ENCODE assay signal across 18 cellular contexts in genomic region chrX:1533083-1533482, GRCh38. TPM values are rescaled to one million over a fixed set of nuclear protein-coding genes. Genes with fewer than 3 reads are reported as not detected.
"Had no signal": no experiment of that assay in that cellular context is flagged by ENCODE, and none has a peak within 500 bp of the region (broad histone marks: within the 10 kb centered on the region; RNA-seq: fewer than 3 reads in every experiment).

No MANE protein-coding gene starts in this region.

- H3K9me3 ChIP-seq: adrenal gland, gastrocnemius medialis, ovary, right lobe of liver, upper lobe of left lung had no signal

- H3K27me3 Mint-ChIP-seq: activated T-helper 17 cell treated with anti-CD3 and anti-CD28 coated beads, Interleukin-2, amount 50 U/mL, for 72 hours; stimulated activated naive CD8-positive, alpha-beta T cell treated with anti-CD3 and anti-CD28 coated beads, Interleukin-15, amount 100 ng/mL, for 72 hours had no signal

- H3K27ac Mint-ChIP-seq: activated naive CD4-positive, alpha-beta T cell treated with anti-CD3 and anti-CD28 coated beads for 36 hours; activated T-helper 17 cell treated with anti-CD3 and anti-CD28 coated beads, Interleukin-2, amount 50 U/mL, for 72 hours; stimulated activated naive CD8-positive, alpha-beta T cell treated with anti-CD3 and anti-CD28 coated beads, Interleukin-15, amount 100 ng/mL, for 72 hours had no signal

- H3K9me3 Mint-ChIP-seq: activated naive CD4-positive, alpha-beta T cell treated with anti-CD3 and anti-CD28 coated beads for 36 hours; activated T-helper 17 cell treated with anti-CD3 and anti-CD28 coated beads, Interleukin-2, amount 50 U/mL, for 72 hours; stimulated activated naive CD8-positive, alpha-beta T cell treated with anti-CD3 and anti-CD28 coated beads, Interleukin-15, amount 100 ng/mL, for 72 hours had no signal

- H3K4me3 Mint-ChIP-seq: activated naive CD4-positive, alpha-beta T cell treated with anti-CD3 and anti-CD28 coated beads for 36 hours; activated T-helper 17 cell treated with anti-CD3 and anti-CD28 coated beads, Interleukin-2, amount 50 U/mL, for 72 hours had no signal

- ATAC-seq: activated T-helper 17 cell treated with anti-CD3 and anti-CD28 coated beads, Interleukin-2, amount 50 U/mL, for 72 hours; gastrocnemius medialis; left colon; right lobe of liver; stimulated activated naive CD8-positive, alpha-beta T cell treated with anti-CD3 and anti-CD28 coated beads, Interleukin-15, amount 100 ng/mL, for 72 hours had no signal

- DNase-seq: activated CD4-positive, CD25-positive, alpha-beta regulatory T cell treated with anti-CD3 and anti-CD28 coated beads, Interleukin-2, amount 50 U/mL, for 72 hours; activated naive CD4-positive, alpha-beta T cell treated with anti-CD3 and anti-CD28 coated beads for 36 hours; erythroblast; gastrocnemius medialis; left colon; midbrain; ovary; stimulated activated CD4-positive, alpha-beta T cell treated with anti-CD3 and anti-CD28 coated beads, Interleukin-4, amount 100 ng/mL, for 4 hours; T-helper 9 cell; upper lobe of left lung had no signal

RNA-seq across cellular contexts. Expression of gene P2RY8, which starts 3.9 kb away (rescaled TPM):
- total RNA-seq: myocyte, pulmonary artery endothelial cell, smooth muscle cell, temporal lobe had no signal
